In the genomic region with DNA sequence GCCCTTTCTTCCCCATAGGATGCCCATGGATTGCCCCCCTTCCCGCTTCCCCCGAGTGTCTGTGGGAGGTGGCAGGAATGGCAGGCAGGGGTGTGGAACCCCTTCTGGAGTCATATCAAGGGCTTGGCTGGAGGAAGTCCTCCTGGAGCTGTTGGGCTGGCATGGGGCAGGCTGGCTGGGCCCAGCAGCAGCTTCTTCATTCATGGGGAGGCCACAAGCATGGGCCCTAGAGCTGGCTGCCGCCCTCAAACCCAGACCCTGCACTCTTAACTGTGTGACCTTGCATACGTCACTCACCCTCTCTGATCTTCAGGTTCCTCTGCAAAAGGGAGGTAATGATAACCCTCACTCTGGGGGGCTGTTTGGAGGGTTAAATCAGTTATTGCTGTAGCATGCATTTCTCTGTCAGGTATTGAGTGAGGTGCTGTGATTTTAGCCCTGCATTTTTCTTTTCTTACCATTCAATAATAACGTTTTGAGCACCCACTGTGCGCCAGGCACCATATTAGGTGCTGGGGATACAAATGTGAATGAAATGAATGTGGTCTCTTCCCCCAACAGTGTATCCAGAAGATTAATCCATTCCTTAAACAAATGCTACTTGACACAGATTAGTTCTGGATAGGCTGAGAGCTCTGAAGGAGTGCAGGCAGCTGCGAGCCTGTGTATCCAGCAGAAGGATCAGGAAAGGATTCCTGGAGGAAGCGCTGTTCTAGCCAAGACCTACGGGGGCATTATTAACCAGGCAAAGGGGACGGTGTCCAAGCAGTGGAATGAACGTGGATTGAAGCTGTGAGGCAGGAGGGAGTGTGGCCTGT, we compare ENCODE assay signal across 21 cellular contexts. TPM values are rescaled to one million over a fixed set of nuclear protein-coding genes. Genes with fewer than 3 reads are reported as not detected.
"Had no signal": no experiment of that assay in that cellular context is flagged by ENCODE, and none has a peak within 500 bp of the region (broad histone marks: within the 10 kb centered on the region; RNA-seq: fewer than 3 reads in every experiment).

No MANE protein-coding gene starts in this region.

- H3K4me1 ChIP-seq: gastroesophageal sphincter, pancreas, upper lobe of right lung had no signal

- DNase-seq: activated CD4-positive, alpha-beta T cell treated with anti-CD3 and anti-CD28 coated beads for 4 hours; activated CD8-positive, alpha-beta memory T cell treated with anti-CD3 and anti-CD28 coated beads for 24 hours; activated naive CD4-positive, alpha-beta T cell treated with anti-CD3 and anti-CD28 coated beads, Interleukin-2, amount 10 ng/mL, durations not matched to agents 7 days and 5 days; central memory CD4-positive, alpha-beta T cell; cortex of kidney; effector CD8-positive, alpha-beta T cell; left ventricle myocardium superior; mesenchymal stem cell; pancreas; retina; stimulated activated CD4-positive, alpha-beta T cell treated with anti-CD3 and anti-CD28 coated beads, Interleukin-15, amount 100 ng/mL, for 24 hours; stimulated activated CD4-positive, alpha-beta T cell treated with anti-CD3 and anti-CD28 coated beads, Interleukin-4, amount 100 ng/mL, for 4 hours; stimulated activated naive CD8-positive, alpha-beta T cell treated with anti-CD3 and anti-CD28 coated beads, Interleukin-15, amount 100 ng/mL, for 72 hours; testis; upper lobe of right lung had no signal

- ATAC-seq: gastroesophageal sphincter; pancreas; stimulated activated naive CD8-positive, alpha-beta T cell treated with anti-CD3 and anti-CD28 coated beads, Interleukin-15, amount 100 ng/mL, for 72 hours; upper lobe of right lung had no signal

- H3K4me2 ChIP-seq: hepatocyte had no signal

- H3K27me3 ChIP-seq: gastroesophageal sphincter, hepatocyte, pancreas, testis, upper lobe of right lung had no signal

- H3K4me3 ChIP-seq: gastroesophageal sphincter, hepatocyte, pancreas, testis, upper lobe of right lung had no signal

- H3K79me2 ChIP-seq: hepatocyte had no signal

- H3K27ac ChIP-seq: epithelial cell of prostate, gastroesophageal sphincter, hepatocyte, pancreas, testis, upper lobe of right lung had no signal

- H2AFZ ChIP-seq: hepatocyte had no signal

- H3K36me3 ChIP-seq: gastroesophageal sphincter, pancreas, upper lobe of right lung had no signal

- H3K9me3 ChIP-seq: gastroesophageal sphincter, pancreas, testis, upper lobe of right lung had no signal

RNA-seq across cellular contexts. Expression of a gene that starts 9.3 kb away (rescaled TPM):
- total RNA-seq: left ventricle myocardium superior had no signal

RNA-seq across cellular contexts. Expression of a gene that starts 49.9 kb away (rescaled TPM):
- total RNA-seq: gastroesophageal sphincter, kidney epithelial cell, left ventricle myocardium superior, neural crest cell, pancreas, skeletal muscle tissue, upper lobe of right lung had no signal
